ENCODE assay signal across 1 cellular context in genomic region chr2:206158563-206159345, GRCh38.
TF ChIP-seq lines count a peak whose summit lies in the region.

No MANE protein-coding gene starts in this region.

TF ChIP-seq in HepG2, 621 proteins besides CTCF, POLR2A, EP300 and RAD21 (continued from another document and continues in another):
- TF ChIP-seq AKNA (CRISPR knock-in tag; IDR thresholded peaks at IDR 0.05; ENCODE audit: borderline replicate concordance) (peak; percentile 15; the same call in 1 of the 2 replicates), ZNF672 (CRISPR knock-in tag; IDR thresholded peaks at IDR 0.05) (no peak), SIN3A (IDR thresholded peaks at IDR 0.05; ENCODE audit: borderline replicate concordance, low read depth, low read length) (peak; percentile 17; the same call in 1 of the 2 replicates), SRY (CRISPR knock-in tag; IDR thresholded peaks at IDR 0.05) (peak; percentile 68; the same call in 1 of the 2 replicates), ZNF781 (CRISPR knock-in tag; IDR thresholded peaks at IDR 0.05; ENCODE audit: borderline replicate concordance, not compliant biosample characterization) (no peak), ZNF770 (CRISPR knock-in tag; IDR thresholded peaks at IDR 0.05) (peak; percentile 56), ZBTB34 (CRISPR knock-in tag; IDR thresholded peaks at IDR 0.05) (no peak), MBD4 (IDR thresholded peaks at IDR 0.05; ENCODE audit: borderline replicate concordance, low read length) (no peak; the same call in 1 of the 2 replicates), DMTF1 (CRISPR knock-in tag; IDR thresholded peaks at IDR 0.05) (0 out of 2 replicates have a peak, but pooled peaks have one; percentile 23), TMF1 (CRISPR knock-in tag; IDR thresholded peaks at IDR 0.05; ENCODE audit: low read depth) (no peak), ZNF761 (CRISPR knock-in tag; conservative IDR thresholded peaks at IDR 0.05) (0 out of 2 replicates have a peak, but pooled peaks have one; percentile 44), THYN1 (CRISPR knock-in tag; IDR thresholded peaks at IDR 0.05; ENCODE audit: borderline replicate concordance, low read depth) (no peak), ZNF543 (CRISPR knock-in tag; IDR thresholded peaks at IDR 0.05) (peak; percentile 67; the same call in 1 of the 2 replicates), BCLAF1 (IDR thresholded peaks at IDR 0.05) (no peak), ZNF703 (CRISPR knock-in tag; IDR thresholded peaks at IDR 0.05; ENCODE audit: borderline replicate concordance) (0 out of 2 replicates have a peak, but pooled peaks have one; percentile 59), SUZ12 (IDR thresholded peaks at IDR 0.05; ENCODE audit: low read depth, low read length) (no peak), GPN1 (CRISPR knock-in tag; IDR thresholded peaks at IDR 0.05; ENCODE audit: borderline replicate concordance) (no peak), ZNF383 (CRISPR knock-in tag; IDR thresholded peaks at IDR 0.05; ENCODE audit: borderline replicate concordance) (peak; percentile 91; the same call in 1 of the 2 replicates), ZNF772 (CRISPR knock-in tag; IDR thresholded peaks at IDR 0.05) (no peak), DPF2 (CRISPR knock-in tag; IDR thresholded peaks at IDR 0.05; ENCODE audit: borderline replicate concordance, low read depth) (no peak), REXO4 (CRISPR knock-in tag; IDR thresholded peaks at IDR 0.05; ENCODE audit: borderline replicate concordance) (no peak), BCL3 (CRISPR knock-in tag; IDR thresholded peaks at IDR 0.05) (no peak), MXD1 (CRISPR knock-in tag; IDR thresholded peaks at IDR 0.05) (no peak), ZNF232 (CRISPR knock-in tag; IDR thresholded peaks at IDR 0.05; ENCODE audit: borderline replicate concordance) (no peak), ZNF326 (CRISPR knock-in tag; IDR thresholded peaks at IDR 0.05; ENCODE audit: borderline replicate concordance) (no peak), IKZF4 (CRISPR knock-in tag; IDR thresholded peaks at IDR 0.05; ENCODE audit: borderline replicate concordance, low read depth, not compliant biosample characterization) (peak; percentile 3), ZNF296 (CRISPR knock-in tag; conservative IDR thresholded peaks at IDR 0.05) (peak; percentile 75; the same call in 1 of the 2 replicates), ZFY (CRISPR knock-in tag; IDR thresholded peaks at IDR 0.05) (no peak), ZNF101 (CRISPR knock-in tag; IDR thresholded peaks at IDR 0.05; ENCODE audit: borderline replicate concordance, low read depth) (peak; percentile 51; the same call in 1 of the 2 replicates), ZMYM3 (CRISPR knock-in tag; IDR thresholded peaks at IDR 0.05) (no peak), ZNF530 (CRISPR knock-in tag; IDR thresholded peaks at IDR 0.05; ENCODE audit: low read depth) (0 out of 2 replicates have a peak, but pooled peaks have one; percentile 36), ZNF720 (CRISPR knock-in tag; IDR thresholded peaks at IDR 0.05) (no peak), MYC (CRISPR knock-in tag; IDR thresholded peaks at IDR 0.05; ENCODE audit: borderline replicate concordance) (0 out of 2 replicates have a peak, but pooled peaks have one; percentile 10), PRDM15 (CRISPR knock-in tag; IDR thresholded peaks at IDR 0.05) (no peak), AGO2 (optimal IDR thresholded peaks at IDR 0.05; ENCODE audit: low read depth, low read length) (peak; percentile 44), ZNF782 (CRISPR knock-in tag; IDR thresholded peaks at IDR 0.05; ENCODE audit: borderline replicate concordance) (0 out of 2 replicates have a peak, but pooled peaks have one; percentile 68), SNAI1 (CRISPR knock-in tag; IDR thresholded peaks at IDR 0.05; ENCODE audit: borderline replicate concordance) (0 out of 2 replicates have a peak, but pooled peaks have one; percentile 24), ZNF143 (CRISPR knock-in tag; IDR thresholded peaks at IDR 0.05) (no peak), HOXA7 (CRISPR knock-in tag; IDR thresholded peaks at IDR 0.05) (no peak), JUN (CRISPR knock-in tag; IDR thresholded peaks at IDR 0.05) (peak; percentile 65; the same call in 1 of the 2 replicates)
